In genomic region chr7:836429-836828, GRCh38 we compare ENCODE assay signal across 8 cellular contexts. TPM values are rescaled to one million over a fixed set of nuclear protein-coding genes. Genes with fewer than 3 reads are reported as not detected.
DNase-seq lines count a peak whose midpoint lies in the region; ATAC-seq and TF ChIP-seq lines count a peak whose summit lies in the region.

No MANE protein-coding gene starts in this region.

- H3K56ac ChIP-seq in IMR-90 (ENCODE audit: extremely low read depth, insufficient read depth, low read length), result no peak overlapping the region

- H4K8ac ChIP-seq in IMR-90 (ENCODE audit: low read depth in 2 of 2, low read length in 2 of 2), result peak overlapping the region in 1 of 2 experiments; percentile 34; a peak in 1 of 4 replicates

- peak overlapping the region; percentile 52 for H2AK9ac ChIP-seq in IMR-90 (replicated peaks; ENCODE audit: low read depth, low read length, poor library complexity)

- dilution Hi-C loops in IMR-90 (cut with HindIII; ENCODE audit: low sequenced_read_pairs, unreplicated experiment), result no loop called here

- no peak for TF ChIP-seq POLR2A in IMR-90 (IDR thresholded peaks at IDR 0.05; ENCODE audit: low read depth, low read length)

- POLR2A ChIA-PET in IMR-90 (lab: Charles Lee; ENCODE audit: unreplicated experiment), result no interaction called here

- H2BK120ac ChIP-seq in IMR-90 (ENCODE audit: low read depth, low read length), result no peak overlapping the region

- no peak overlapping the region for H4K91ac ChIP-seq in IMR-90 (ENCODE audit: insufficient read depth, low read depth, low read length)

- in situ Hi-C loops in IMR-90 (cut with MboI; ENCODE audit: low sequenced_read_pairs), result no loop called here

- H3K23ac ChIP-seq in IMR-90 (ENCODE audit: low read depth, low read length), result no peak overlapping the region

- no peak overlapping the region for H4K5ac ChIP-seq in IMR-90 (ENCODE audit: low read depth, low read length)

- no peak overlapping the region; the same call in 1 of the 2 replicates for H3K4ac ChIP-seq in IMR-90 (ENCODE audit: low read depth, low read length)

- CTCF ChIA-PET in IMR-90 (lab: Yijun Ruan, JAX), result interaction anchor here (0.8 to 1.4 kb wide), 3 partner anchors 10 to 44 kb away, joined by 3 to 5 read pairs (median 3); no protein-coding TSS in a partner anchor

- TF ChIP-seq RAD21 in IMR-90 (IDR thresholded peaks at IDR 0.05; ENCODE audit: low read length), result no peak; the same call in 1 of the 2 replicates

- no TSS peak for BruUV-seq in IMR-90 (replicated peaks; lab: Mats Ljungman, UMichigan)

- 80% methylated on average over 1 of the region's 5 CpGs; no CpG with 5 or more reads in 1 of the 2 experiments for WGBS in IMR-90 (ENCODE audit: extremely low coverage in 2 of 2, insufficient read length in 1 of 2), 2 experiments

- H3K4me3 ChIP-seq in BE2C (ENCODE audit: low read depth, low read length) (no peak overlapping the region), IMR-90 (ENCODE audit: insufficient read depth, low read depth, low read length) (no peak overlapping the region), choroid plexus epithelial cell (ENCODE audit: low read depth, low read length) (no peak overlapping the region), mucosa of rectum (ENCODE audit: low read length in 2 of 2) (no peak overlapping the region)

- H3K4me2 ChIP-seq in IMR-90 (ENCODE audit: low read depth, low read length), result no peak overlapping the region

- no peak overlapping the region for H3K14ac ChIP-seq in IMR-90 (replicated peaks; ENCODE audit: low read depth, low read length)

- TF ChIP-seq CTCF in BE2C (IDR thresholded peaks at IDR 0.05; ENCODE audit: low read depth, low read length) (peak; percentile 58), IMR-90 (conservative IDR thresholded peaks at IDR 0.05; ENCODE audit: low read depth, low read length) (peak; percentile 44), choroid plexus epithelial cell (conservative IDR thresholded peaks at IDR 0.05; ENCODE audit: low read depth, low read length) (peak; percentile 85)

- no peak overlapping the region; the same call in 2 of the 3 replicates for H2BK15ac ChIP-seq in IMR-90 (ENCODE audit: low read depth, low read length)

- H3K27ac ChIP-seq in IMR-90 (ENCODE audit: insufficient read depth, low read length) (no peak overlapping the region), mucosa of rectum (ENCODE audit: low read depth in 2 of 2, low read length in 2 of 2) (peak overlapping the region; percentile 40 to 49)

- H2BK20ac ChIP-seq in IMR-90 (ENCODE audit: low read depth, low read length), result no peak overlapping the region

- H4K20me1 ChIP-seq in IMR-90 (ENCODE audit: insufficient read depth, low read length), result peaks cover 50% of the 10 kb centered on the region

- ATAC-seq in IMR-90 (ENCODE audit: low read depth), result peak; percentile 48
- ATAC-seq in HG03139 (IDR thresholded peaks at IDR 0.05; ENCODE audit: unreplicated experiment), result no peak

- no peak overlapping the region for H2BK5ac ChIP-seq in IMR-90 (ENCODE audit: low read depth, low read length, poor library complexity, severe bottlenecking)

- peak overlapping the region; percentile 56; the same call in 1 of the 2 replicates for H2AK5ac ChIP-seq in IMR-90 (ENCODE audit: low read depth, low read length)

- peaks cover 15% of the 10 kb centered on the region for H3K9me1 ChIP-seq in IMR-90 (ENCODE audit: insufficient read depth, low read length)

- H3K9ac ChIP-seq in IMR-90 (ENCODE audit: low read depth, low read length) (no peak overlapping the region), mucosa of rectum (ENCODE audit: low read depth in 1 of 2, low read length in 2 of 2) (no peak overlapping the region)

- H3K9me3 ChIP-seq in BE2C (no peaks in the 10 kb centered on the region), IMR-90 (ENCODE audit: control insufficient read depth, insufficient read depth, low read length) (no peaks in the 10 kb centered on the region), mucosa of rectum (ENCODE audit: control insufficient read depth in 2 of 2, low read length in 2 of 2) (no peaks in the 10 kb centered on the region)

- H3K36me3 ChIP-seq in BE2C (peaks cover 22% of the 10 kb centered on the region), IMR-90 (ENCODE audit: control insufficient read depth, insufficient read depth, low read length) (peaks cover 22% of the 10 kb centered on the region), mucosa of rectum (ENCODE audit: control insufficient read depth in 2 of 2, insufficient read depth in 2 of 2, low read length in 2 of 2) (peaks cover 16 to 30% of the 10 kb centered on the region in 2 donors)

- DNase-seq in BE2C (peak; percentile 30), IMR-90 (peak; percentile 42), choroid plexus epithelial cell (ENCODE audit: low read depth) (peak; percentile 82), GF-D8 (lab: John Stamatoyannopoulos, UW) (no peak), NAMALWA (ENCODE audit: low spot score) (no peak), NCI-H2107 treated with DMSO at 0.1 percent for 48 hours (lab: John Stamatoyannopoulos, UW; ENCODE audit: unreplicated experiment) (no peak)

- H3K27me3 ChIP-seq in BE2C, result no peaks in the 10 kb centered on the region
- no peaks in the 10 kb centered on the region for H3K27me3 ChIP-seq in IMR-90 (ENCODE audit: control insufficient read depth, insufficient read depth, low read length)
- no peaks in the 10 kb centered on the region for H3K27me3 ChIP-seq in mucosa of rectum (ENCODE audit: control insufficient read depth in 2 of 2, insufficient read depth in 2 of 2, low read length in 2 of 2)

- H2AFZ ChIP-seq in IMR-90 (replicated peaks; ENCODE audit: low read length, poor library complexity), result peak overlapping the region; percentile 40

- peaks cover 30 to 79% of the 10 kb centered on the region in 2 experiments for H3K79me1 ChIP-seq in IMR-90 (ENCODE audit: low read depth in 1 of 2, low read length in 2 of 2)

- intact Hi-C loops in IMR-90 (cut with micrococcal nuclease), result no loop called here

- no peak overlapping the region for H3K18ac ChIP-seq in IMR-90 (ENCODE audit: low read depth, low read length)

- H3K4me1 ChIP-seq in BE2C (no peaks in the 10 kb centered on the region), IMR-90 (ENCODE audit: control insufficient read depth, insufficient read depth, low read length) (peaks cover 14% of the 10 kb centered on the region), mucosa of rectum (ENCODE audit: control insufficient read depth in 2 of 2, insufficient read depth in 2 of 2, low read length in 2 of 2) (peaks cover 23 to 25% of the 10 kb centered on the region in 2 donors)

TF ChIP-seq in IMR-90, 13 proteins besides CTCF, POLR2A, EP300 and RAD21:
- TF ChIP-seq, protein P1, sequence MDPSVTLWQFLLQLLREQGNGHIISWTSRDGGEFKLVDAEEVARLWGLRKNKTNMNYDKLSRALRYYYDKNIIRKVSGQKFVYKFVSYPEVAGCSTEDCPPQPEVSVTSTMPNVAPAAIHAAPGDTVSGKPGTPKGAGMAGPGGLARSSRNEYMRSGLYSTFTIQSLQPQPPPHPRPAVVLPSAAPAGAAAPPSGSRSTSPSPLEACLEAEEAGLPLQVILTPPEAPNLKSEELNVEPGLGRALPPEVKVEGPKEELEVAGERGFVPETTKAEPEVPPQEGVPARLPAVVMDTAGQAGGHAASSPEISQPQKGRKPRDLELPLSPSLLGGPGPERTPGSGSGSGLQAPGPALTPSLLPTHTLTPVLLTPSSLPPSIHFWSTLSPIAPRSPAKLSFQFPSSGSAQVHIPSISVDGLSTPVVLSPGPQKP (IDR thresholded peaks at IDR 0.05; ENCODE audit: borderline replicate concordance, low read depth, low read length), result no peak
- TF ChIP-seq SMC3 (IDR thresholded peaks at IDR 0.05; ENCODE audit: low read depth, low read length), result peak; percentile 47

RNA-seq across cellular contexts. Expression of gene SUN1, which starts 4.2 kb away (rescaled TPM):
- polyA plus RNA-seq in BE2C (2012; ENCODE audit: insufficient read depth, insufficient read length, low read depth), result 196 TPM
- 113 and 129 TPM in 2 replicates for total RNA-seq in IMR-90 (2012; rRNA removed)
- polyA plus RNA-seq in IMR-90 (2012; rRNA removed), result 155 and 239 TPM in 2 replicates
- 84.1 and 183 TPM in 2 replicates for polyA plus RNA-seq in IMR-90 (2012; cell fraction: cytosol; rRNA removed)
- polyA plus RNA-seq in IMR-90 (2012; cell fraction: nucleus; rRNA removed; ENCODE audit: low replicate concordance), result 1,009 and 1,044 TPM in 2 replicates

RNA-seq across cellular contexts. Expression of gene GET4, which starts 39.9 kb away (rescaled TPM):
- polyA plus RNA-seq in BE2C (2012; ENCODE audit: insufficient read depth, insufficient read length, low read depth), result 190 TPM
- total RNA-seq in IMR-90 (2012; rRNA removed), result 10.6 and 11.3 TPM in 2 replicates
- polyA plus RNA-seq in IMR-90 (2012; rRNA removed), result 30.9 and 37.2 TPM in 2 replicates
- polyA plus RNA-seq in IMR-90 (2012; cell fraction: cytosol; rRNA removed), result 25.9 and 35.9 TPM in 2 replicates
- 104 and 238 TPM in 2 replicates for polyA plus RNA-seq in IMR-90 (2012; cell fraction: nucleus; rRNA removed; ENCODE audit: low replicate concordance)

Comparison
In these comparisons a context has a peak if more than half of its experiments do, and no peak if none do; other contexts are left out.
1. DNase-seq: peak in BE2C (single experiment), IMR-90 (single experiment) and choroid plexus epithelial cell (single experiment); none in GF-D8 (single experiment), NAMALWA (single experiment) and NCI-H2107 treated with DMSO at 0.1 percent for 48 hours (single experiment).
2. Peak in every context shown above with its lines, with median percentiles within 50 percentile points of each other: CTCF ChIP-seq.